Comparison of ENCODE assay signal across 9 cellular contexts in genomic region chr3:17182158-17182557, GRCh38.
DNase-seq lines count a peak whose midpoint lies in the region; ATAC-seq and TF ChIP-seq lines count a peak whose summit lies in the region.
"Had no signal": no experiment of that assay in that cellular context is flagged by ENCODE, and none has a peak within 500 bp of the region (broad histone marks: within the 10 kb centered on the region; RNA-seq: fewer than 3 reads in every experiment).

No MANE protein-coding gene starts in this region.

- DNase-seq in activated CD4-positive, alpha-beta T cell treated with anti-CD3 and anti-CD28 coated beads, Interleukin-2, amount 10 ng/mL, durations not matched to agents 24 days and 14 days: peak; percentile 64
- DNase-seq in activated CD4-positive, alpha-beta T cell treated with anti-CD3 and anti-CD28 coated beads for 48 hours: no peak
- DNase-seq in smooth muscle cell (lab: John Stamatoyannopoulos, UW; ENCODE audit: unreplicated experiment) (no peak), NCI-H1092 (lab: John Stamatoyannopoulos, UW) (no peak), substantia nigra (lab: John Stamatoyannopoulos, UW) (no peak), transverse colon (no peak)
- DNase-seq: NCI-H2081 treated with DMSO at 0.1 percent for 48 hours had no signal

- H3K27me3 Mint-ChIP-seq in activated CD4-positive, alpha-beta T cell treated with anti-CD3 and anti-CD28 coated beads, Interleukin-2, amount 10 ng/mL, durations not matched to agents 24 days and 14 days: peaks cover 1% of the 10 kb centered on the region

- H3K9me3 ChIP-seq in OCI-LY3 (ENCODE audit: insufficient read depth, low read length) (no peaks in the 10 kb centered on the region), smooth muscle cell (replicated peaks; ENCODE audit: low read depth) (no peaks in the 10 kb centered on the region), transverse colon (no peaks in the 10 kb centered on the region)

- H3K27ac ChIP-seq in OCI-LY3 (ENCODE audit: low read length) (no peak overlapping the region), smooth muscle cell (ENCODE audit: low read depth) (peak overlapping the region; percentile 43), substantia nigra (ENCODE audit: low read depth, low read length, poor library complexity, severe bottlenecking) (no peak overlapping the region), transverse colon (no peak overlapping the region)

- no peaks in the 10 kb centered on the region for H3K79me2 ChIP-seq in OCI-LY3 (ENCODE audit: low read length)
- no peaks in the 10 kb centered on the region for H3K79me2 ChIP-seq in smooth muscle cell (ENCODE audit: low read depth)

- in situ Hi-C loops in transverse colon (cut with MboI; ENCODE audit: low pct_ligation_motif_present in 1 of 4, low pct_unique_long_range_greater_than_20kb in 1 of 4, low sequenced_read_pairs in 3 of 4): no loop called here

- H3K4me1 Mint-ChIP-seq in activated CD4-positive, alpha-beta T cell treated with anti-CD3 and anti-CD28 coated beads, Interleukin-2, amount 10 ng/mL, durations not matched to agents 24 days and 14 days: peaks cover 26% of the 10 kb centered on the region

- H3K9me3 Mint-ChIP-seq in activated CD4-positive, alpha-beta T cell treated with anti-CD3 and anti-CD28 coated beads, Interleukin-2, amount 10 ng/mL, durations not matched to agents 24 days and 14 days: peaks cover 3% of the 10 kb centered on the region

- no peak for TF ChIP-seq POLR2A in transverse colon (IDR thresholded peaks at IDR 0.05)

- H2AFZ ChIP-seq in OCI-LY3 (ENCODE audit: low read depth, low read length): no peak overlapping the region
- no peak overlapping the region for H2AFZ ChIP-seq in smooth muscle cell (ENCODE audit: low read depth)

- TF ChIP-seq CTCF in OCI-LY3 (IDR thresholded peaks at IDR 0.05; ENCODE audit: low read depth, low read length) (no peak), smooth muscle cell (IDR thresholded peaks at IDR 0.05; ENCODE audit: borderline replicate concordance, insufficient read depth, poor library complexity, severe bottlenecking) (no peak), transverse colon (IDR thresholded peaks at IDR 0.05) (no peak)

- H3K9ac ChIP-seq in OCI-LY3 (ENCODE audit: low read length): no peak overlapping the region
- H3K9ac ChIP-seq in smooth muscle cell (ENCODE audit: low read depth): no peak overlapping the region

- peaks cover 3% of the 10 kb centered on the region for H3F3A ChIP-seq in smooth muscle cell (ENCODE audit: low read depth)

- 14% methylated on average over 5 of the region's 5 CpGs for WGBS in smooth muscle cell (ENCODE audit: low lambda C conversion rate)
- WGBS in transverse colon (ENCODE audit: low coverage in 1 of 2), 2 donors: 43 to 72% methylated on average over 3 to 5 of the region's 5 CpGs

- H3K4me1 ChIP-seq in OCI-LY3 (ENCODE audit: low read length) (peaks cover 16% of the 10 kb centered on the region), smooth muscle cell (ENCODE audit: low read depth) (peaks cover 16% of the 10 kb centered on the region), transverse colon (no peaks in the 10 kb centered on the region)

- intact Hi-C loops in activated CD4-positive, alpha-beta T cell treated with anti-CD3 and anti-CD28 coated beads, Interleukin-2, amount 10 ng/mL, durations not matched to agents 24 days and 14 days (cut with micrococcal nuclease): loop anchor here (1.0 to 5.0 kb wide), 7 partner anchors 31 to 585 kb away; no protein-coding TSS in a partner anchor
- intact Hi-C loops in transverse colon (cut with DNase I; ENCODE audit: low total_unique reads): no loop called here

- ATAC-seq in HG02763 (IDR thresholded peaks at IDR 0.05; ENCODE audit: unreplicated experiment): peak; percentile 57

- H3K27me3 ChIP-seq in OCI-LY3 (ENCODE audit: low read depth, low read length): no peaks in the 10 kb centered on the region
- no peaks in the 10 kb centered on the region for H3K27me3 ChIP-seq in smooth muscle cell (ENCODE audit: low read depth)
- H3K27me3 ChIP-seq in transverse colon: no peaks in the 10 kb centered on the region

- TF ChIP-seq EP300 in transverse colon (IDR thresholded peaks at IDR 0.05; ENCODE audit: low read depth): no peak

- H3K27ac Mint-ChIP-seq in activated CD4-positive, alpha-beta T cell treated with anti-CD3 and anti-CD28 coated beads, Interleukin-2, amount 10 ng/mL, durations not matched to agents 24 days and 14 days: peak overlapping the region; percentile 42

- no peaks in the 10 kb centered on the region for H4K20me1 ChIP-seq in OCI-LY3 (ENCODE audit: insufficient read depth, low read length)
- no peaks in the 10 kb centered on the region for H4K20me1 ChIP-seq in smooth muscle cell (ENCODE audit: low read depth)

- peak overlapping the region; percentile 16 for H3K4me2 ChIP-seq in OCI-LY3 (ENCODE audit: low read length)
- H3K4me2 ChIP-seq in smooth muscle cell: peak overlapping the region; percentile 54

- peaks cover 18% of the 10 kb centered on the region for H3K36me3 Mint-ChIP-seq in activated CD4-positive, alpha-beta T cell treated with anti-CD3 and anti-CD28 coated beads, Interleukin-2, amount 10 ng/mL, durations not matched to agents 24 days and 14 days (ENCODE audit: low read depth)

- H3K4me3 ChIP-seq in OCI-LY3 (ENCODE audit: low read length) (no peak overlapping the region), smooth muscle cell (peak overlapping the region; percentile 1), transverse colon (no peak overlapping the region)

- H3K4me3 Mint-ChIP-seq in activated CD4-positive, alpha-beta T cell treated with anti-CD3 and anti-CD28 coated beads, Interleukin-2, amount 10 ng/mL, durations not matched to agents 24 days and 14 days: peak overlapping the region; percentile 62

- H3K36me3 ChIP-seq in OCI-LY3 (replicated peaks; ENCODE audit: low read depth, low read length) (peaks cover 6% of the 10 kb centered on the region), smooth muscle cell (ENCODE audit: low read depth) (no peaks in the 10 kb centered on the region), transverse colon (peaks cover 0 to 4% (median 0%) of the 10 kb centered on the region in 4 donors)
